In the genomic region with DNA sequence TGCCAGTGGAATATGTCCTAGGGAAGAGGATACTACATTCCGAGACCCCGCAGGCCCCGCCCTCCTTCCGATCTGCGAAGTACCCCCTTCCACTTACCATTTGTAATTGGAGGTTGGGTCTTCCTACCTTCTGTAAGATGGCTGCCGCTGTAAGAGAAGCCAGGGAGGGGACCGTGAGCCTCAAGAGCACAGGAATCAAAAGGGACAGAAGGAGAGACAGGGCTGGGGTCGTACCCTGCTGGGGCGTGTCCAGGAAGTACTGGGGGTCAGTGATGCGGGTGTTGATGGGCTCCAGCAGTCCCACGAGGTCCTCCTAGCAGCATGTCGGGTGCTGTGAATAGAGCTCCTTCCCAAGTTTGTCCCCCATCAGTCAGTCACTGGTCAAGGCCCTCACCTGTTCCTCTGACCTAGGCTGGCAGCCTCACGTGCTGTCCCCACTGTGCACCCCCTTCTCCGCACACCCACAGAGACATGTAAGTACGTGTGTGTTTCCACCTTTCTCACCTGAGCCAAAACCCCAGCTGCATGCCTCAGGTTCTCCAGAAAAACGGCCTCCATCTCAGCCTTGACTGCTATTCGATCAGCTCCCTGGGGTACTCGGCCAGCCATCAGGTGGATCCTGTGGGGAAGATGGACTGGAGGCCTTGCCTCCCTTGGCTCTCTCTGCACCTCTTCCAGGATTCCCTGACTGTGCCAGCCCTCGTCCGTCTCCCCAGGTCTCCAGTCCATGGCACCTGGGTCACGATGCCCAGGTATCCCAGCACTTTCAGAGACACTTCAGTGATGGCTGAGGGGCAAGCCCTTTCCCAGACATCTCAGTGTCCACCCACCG, we compare ENCODE assay signal across 8 cellular contexts. TPM values are rescaled to one million over a fixed set of nuclear protein-coding genes. Genes with fewer than 3 reads are reported as not detected.
A peak's percentile ranks its signal among the peaks of the same experiment; 100 is the strongest.
DNase-seq lines count a peak whose midpoint lies in the region; ATAC-seq and TF ChIP-seq lines count a peak whose summit lies in the region.
"Had no signal": no experiment of that assay in that cellular context is flagged by ENCODE, and none has a peak within 500 bp of the region (broad histone marks: within the 10 kb centered on the region; RNA-seq: fewer than 3 reads in every experiment).

No MANE protein-coding gene starts in this region.

- H2AFZ ChIP-seq in DND-41 (ENCODE audit: low read depth, low read length): no peak overlapping the region

- ATAC-seq in DND-41 (ENCODE audit: insufficient read depth, low read depth): no peak
- ATAC-seq in stimulated activated naive CD8-positive, alpha-beta T cell treated with anti-CD3 and anti-CD28 coated beads, Interleukin-15, amount 100 ng/mL, for 72 hours: no peak

- H3K79me2 ChIP-seq in DND-41 (ENCODE audit: insufficient read depth, low read length): peaks cover 19% of the 10 kb centered on the region

- H3K4me3 ChIP-seq in DND-41 (ENCODE audit: low read depth in 1 of 2, low read length in 2 of 2) (peak overlapping the region in 1 of 2 experiments; percentile 58; a peak in 1 of 4 replicates), esophagus muscularis mucosa (no peak overlapping the region)

- no peak for TF ChIP-seq POLR2A in esophagus muscularis mucosa (IDR thresholded peaks at IDR 0.05; ENCODE audit: low read depth)

- TF ChIP-seq EP300 in esophagus muscularis mucosa (IDR thresholded peaks at IDR 0.05): no peak

- H3K27me3 ChIP-seq in DND-41 (ENCODE audit: insufficient read depth, low read length, poor library complexity): no peaks in the 10 kb centered on the region
- no peaks in the 10 kb centered on the region for H3K27me3 ChIP-seq in esophagus muscularis mucosa

- H3K36me3 ChIP-seq in DND-41 (ENCODE audit: insufficient read depth, low read length): peaks cover 54% of the 10 kb centered on the region
- H3K36me3 ChIP-seq in esophagus muscularis mucosa: peaks cover 39 to 54% (median 53%) of the 10 kb centered on the region in 4 donors

- peaks cover 13% of the 10 kb centered on the region for H3K27me3 Mint-ChIP-seq in stimulated activated naive CD8-positive, alpha-beta T cell treated with anti-CD3 and anti-CD28 coated beads, Interleukin-15, amount 100 ng/mL, for 72 hours

- H3K27ac ChIP-seq in DND-41 (ENCODE audit: low read length) (no peak overlapping the region), VCaP (peak overlapping the region; percentile 82), esophagus muscularis mucosa (replicated peaks in 1 of 4) (peak overlapping the region in 3 of 4 donors; percentile 91 to 95 (median 92))

- intact Hi-C loops in esophagus muscularis mucosa (cut with DNase I) (no loop called here), posterior vena cava (cut with DNase I) (no loop called here)

- H3K4me1 ChIP-seq in DND-41 (ENCODE audit: insufficient read depth, low read length): peaks cover 27% of the 10 kb centered on the region
- peaks cover 18 to 29% (median 27%) of the 10 kb centered on the region in 4 donors for H3K4me1 ChIP-seq in esophagus muscularis mucosa

- no peak overlapping the region for H3K4me3 Mint-ChIP-seq in stimulated activated naive CD8-positive, alpha-beta T cell treated with anti-CD3 and anti-CD28 coated beads, Interleukin-15, amount 100 ng/mL, for 72 hours

- WGBS in esophagus muscularis mucosa: 88% methylated on average over 19 of the region's 22 CpGs

- TF ChIP-seq CTCF in DND-41 (IDR thresholded peaks at IDR 0.05; ENCODE audit: borderline replicate concordance, extremely low read depth, low read length, poor library complexity, severe bottlenecking) (no peak), VCaP (conservative IDR thresholded peaks at IDR 0.05) (no peak), esophagus muscularis mucosa (IDR thresholded peaks at IDR 0.05) (no peak)

- H3K4me2 ChIP-seq in DND-41 (ENCODE audit: insufficient read depth, low read length): peak overlapping the region; percentile 91

- DNase-seq in DND-41: no peak
- no peak for DNase-seq in esophagus muscularis mucosa (ENCODE audit: extremely low spot score)
- DNase-seq in posterior vena cava (ENCODE audit: low spot score): peak; percentile 70
- no peak for DNase-seq in NCI-H510A (lab: John Stamatoyannopoulos, UW)
- no peak for DNase-seq in stimulated activated naive CD8-positive, alpha-beta T cell treated with anti-CD3 and anti-CD28 coated beads, Interleukin-15, amount 100 ng/mL, for 72 hours
- DNase-seq in NOMO-1 (lab: John Stamatoyannopoulos, UW; ENCODE audit: unreplicated experiment in 2 of 2): no peak
- DNase-seq: NCI-H1436 had no signal

- H3K9ac ChIP-seq in DND-41 (ENCODE audit: low read depth, low read length): peak overlapping the region; percentile 80; the same call in 1 of the 2 replicates

- H3K9me3 Mint-ChIP-seq in stimulated activated naive CD8-positive, alpha-beta T cell treated with anti-CD3 and anti-CD28 coated beads, Interleukin-15, amount 100 ng/mL, for 72 hours: no peaks in the 10 kb centered on the region

- H3K4me1 Mint-ChIP-seq in stimulated activated naive CD8-positive, alpha-beta T cell treated with anti-CD3 and anti-CD28 coated beads, Interleukin-15, amount 100 ng/mL, for 72 hours: peaks cover 15% of the 10 kb centered on the region

- H3K9me3 ChIP-seq in DND-41 (ENCODE audit: insufficient read depth, low read length, severe bottlenecking) (no peaks in the 10 kb centered on the region), esophagus muscularis mucosa (no peaks in the 10 kb centered on the region)

- no peaks in the 10 kb centered on the region; the same call in 1 of the 2 replicates for H4K20me1 ChIP-seq in DND-41 (ENCODE audit: insufficient read depth, low read length)

- H3K27ac Mint-ChIP-seq in stimulated activated naive CD8-positive, alpha-beta T cell treated with anti-CD3 and anti-CD28 coated beads, Interleukin-15, amount 100 ng/mL, for 72 hours: no peak overlapping the region

RNA-seq across cellular contexts. Expression of a gene that starts 1.8 kb away (rescaled TPM):
- total RNA-seq in esophagus muscularis mucosa (10 to 100 TPM; 36.3 to 60.5 (median 50.6) TPM), posterior vena cava (10 to 100 TPM; 27.6 to 28.8 TPM)
